ENCODE assay signal across 8 cellular contexts in the genomic region with DNA sequence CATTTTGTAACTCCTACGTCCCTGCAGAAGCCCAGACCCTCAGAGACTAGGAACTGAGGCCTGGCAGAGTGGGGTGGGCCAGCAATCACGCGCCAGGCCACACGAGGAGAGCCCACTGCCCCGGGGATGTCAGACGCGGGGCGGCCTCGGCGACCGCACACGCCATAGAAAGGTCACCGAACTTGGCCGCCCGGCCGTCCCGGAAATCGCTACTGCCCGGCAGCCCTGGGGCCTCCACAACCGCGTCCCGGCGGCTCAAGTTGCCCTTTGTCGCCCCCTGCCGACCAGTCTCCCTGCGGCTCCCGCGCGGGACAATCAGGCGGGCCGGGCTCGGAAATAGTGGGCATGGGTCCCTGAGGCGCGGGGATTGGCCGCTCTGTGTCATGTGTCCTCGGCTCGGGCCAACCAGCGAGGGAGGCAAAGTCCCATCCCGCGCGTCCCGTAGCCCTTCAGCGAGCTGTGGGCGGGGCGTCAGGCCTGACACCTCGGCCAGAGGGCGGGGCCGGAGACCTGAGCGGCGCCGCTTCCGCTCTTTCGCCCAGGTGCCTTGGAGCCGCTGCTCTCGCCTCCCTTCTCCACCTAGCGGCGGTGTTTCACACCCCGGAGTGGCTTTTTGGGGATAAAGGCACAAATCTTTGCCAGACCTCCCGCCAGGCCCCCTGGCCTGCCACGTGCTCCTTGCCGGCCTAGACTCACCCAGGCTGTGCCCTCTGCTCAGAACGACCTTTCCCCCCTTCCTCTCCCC.
DNase-seq lines count a peak whose midpoint lies in the region; ATAC-seq and TF ChIP-seq lines count a peak whose summit lies in the region.

No MANE protein-coding gene starts in this region.

- H3K9me3 Mint-ChIP-seq in central memory CD8-positive, alpha-beta T cell, result no peaks in the 10 kb centered on the region

- TF ChIP-seq CTCF in AG09319 (IDR thresholded peaks at IDR 0.05; ENCODE audit: low read depth, low read length), result peak; percentile 85

- peak; percentile 98 for ATAC-seq in HG03196 (IDR thresholded peaks at IDR 0.05; ENCODE audit: unreplicated experiment)
- peak; percentile 100 for ATAC-seq in central memory CD8-positive, alpha-beta T cell (replicated peaks; ENCODE audit: extremely low read depth, poor library complexity, severe bottlenecking)

- peak; percentile 64 for TF ChIP-seq POLR2A in GM18951 (IDR thresholded peaks at IDR 0.05; ENCODE audit: extremely low read depth, insufficient read depth, insufficient read length)

- H3K4me1 Mint-ChIP-seq in central memory CD8-positive, alpha-beta T cell, result peaks cover 12% of the 10 kb centered on the region

- peak overlapping the region; percentile 85 for H3K27ac Mint-ChIP-seq in central memory CD8-positive, alpha-beta T cell (ENCODE audit: low read depth)

- H3K36me3 Mint-ChIP-seq in central memory CD8-positive, alpha-beta T cell (ENCODE audit: insufficient read depth), result peaks cover 5% of the 10 kb centered on the region

- peak overlapping the region; percentile 51 for H3K4me3 Mint-ChIP-seq in central memory CD8-positive, alpha-beta T cell

- DNase-seq in AG09319 (ENCODE audit: extremely low read depth, low read depth), result peak; percentile 89
- DNase-seq in NCI-H226, result peak; percentile 97
- DNase-seq in activated CD4-positive, CD25-positive, alpha-beta regulatory T cell (lab: John Stamatoyannopoulos, UW), result peak; percentile 98 to 100 (median 100)
- DNase-seq in central memory CD8-positive, alpha-beta T cell (ENCODE audit: low spot score in 2 of 2), result peak; percentile 99
- DNase-seq in islet precursor cell, result peak; percentile 99
- DNase-seq in stimulated activated CD4-positive, alpha-beta T cell treated with anti-CD3 and anti-CD28 coated beads, Interleukin-12 subunit alpha, Interleukin-12 subunit beta, amount 100 ng/mL, for 48 hours (ENCODE audit: low read depth in 2 of 3, low spot score in 1 of 3), result peak; percentile 99 to 100 (median 100)

- in situ Hi-C loops in GM18951 (cut with MboI; ENCODE audit: low sequenced_read_pairs, unreplicated experiment), result no loop called here

- H3K27me3 Mint-ChIP-seq in central memory CD8-positive, alpha-beta T cell, result no peaks in the 10 kb centered on the region

Comparison
In these comparisons a context has a peak if more than half of its experiments do, and no peak if none do; other contexts are left out.
1. Peak in every context shown above with its lines: DNase-seq and ATAC-seq.